ENCODE assay signal across 15 cellular contexts in genomic region chr22:46541536-46541935, GRCh38.
"Had no signal": no experiment of that assay in that cellular context is flagged by ENCODE, and none has a peak within 500 bp of the region (broad histone marks: within the 10 kb centered on the region; RNA-seq: fewer than 3 reads in every experiment).

No MANE protein-coding gene starts in this region.

- H3K4me1 ChIP-seq: parathyroid adenoma had no signal

- H3K9ac ChIP-seq: parathyroid adenoma had no signal

- H3K36me3 ChIP-seq: gastroesophageal sphincter, heart right ventricle, neutrophil, sigmoid colon, stomach, upper lobe of right lung had no signal

- H3K4me3 Mint-ChIP-seq: activated CD4-positive, alpha-beta T cell treated with anti-CD3 and anti-CD28 coated beads, Interleukin-2, amount 10 ng/mL, durations not matched to agents 24 days and 14 days; activated CD8-positive, alpha-beta T cell treated with anti-CD3 and anti-CD28 coated beads for 36 hours; activated naive CD8-positive, alpha-beta T cell treated with anti-CD3 and anti-CD28 coated beads for 36 hours; activated T-helper 17 cell treated with anti-CD3 and anti-CD28 coated beads, Interleukin-2, amount 50 U/mL, for 72 hours; immature natural killer cell; mesothelial cell of epicardium; natural killer cell treated with Interleukin-12 subunit alpha and Interleukin-12 subunit beta and Interleukin-15 and Interleukin-18, amount 100 ng/mL, for 72 hours; stimulated activated effector memory CD8-positive, alpha-beta T cell treated with anti-CD3 and anti-CD28 coated beads, Interleukin-12 subunit alpha, Interleukin-12 subunit beta, amount 100 ng/mL, for 72 hours had no signal

- H3K4me1 Mint-ChIP-seq: activated T-helper 17 cell treated with anti-CD3 and anti-CD28 coated beads, Interleukin-2, amount 50 U/mL, for 72 hours had no signal

- H3K9me3 ChIP-seq: gastroesophageal sphincter, heart right ventricle, neutrophil, sigmoid colon, stomach, upper lobe of right lung had no signal

- H3K9me3 Mint-ChIP-seq: activated CD4-positive, alpha-beta T cell treated with anti-CD3 and anti-CD28 coated beads, Interleukin-2, amount 10 ng/mL, durations not matched to agents 24 days and 14 days; activated CD8-positive, alpha-beta T cell treated with anti-CD3 and anti-CD28 coated beads for 36 hours; activated naive CD8-positive, alpha-beta T cell treated with anti-CD3 and anti-CD28 coated beads for 36 hours; activated T-helper 17 cell treated with anti-CD3 and anti-CD28 coated beads, Interleukin-2, amount 50 U/mL, for 72 hours; immature natural killer cell; mesothelial cell of epicardium; natural killer cell treated with Interleukin-12 subunit alpha and Interleukin-12 subunit beta and Interleukin-15 and Interleukin-18, amount 100 ng/mL, for 72 hours; stimulated activated effector memory CD8-positive, alpha-beta T cell treated with anti-CD3 and anti-CD28 coated beads, Interleukin-12 subunit alpha, Interleukin-12 subunit beta, amount 100 ng/mL, for 72 hours had no signal

- H3K27ac ChIP-seq: gastroesophageal sphincter, neutrophil, parathyroid adenoma, sigmoid colon, upper lobe of right lung had no signal

- H3K36me3 Mint-ChIP-seq: activated naive CD8-positive, alpha-beta T cell treated with anti-CD3 and anti-CD28 coated beads for 36 hours; immature natural killer cell; mesothelial cell of epicardium; natural killer cell treated with Interleukin-12 subunit alpha and Interleukin-12 subunit beta and Interleukin-15 and Interleukin-18, amount 100 ng/mL, for 72 hours; stimulated activated effector memory CD8-positive, alpha-beta T cell treated with anti-CD3 and anti-CD28 coated beads, Interleukin-12 subunit alpha, Interleukin-12 subunit beta, amount 100 ng/mL, for 72 hours had no signal

- H3K4me3 ChIP-seq: gastroesophageal sphincter, heart right ventricle, sigmoid colon, stomach, upper lobe of right lung had no signal

- H3K27ac Mint-ChIP-seq: activated CD4-positive, alpha-beta T cell treated with anti-CD3 and anti-CD28 coated beads, Interleukin-2, amount 10 ng/mL, durations not matched to agents 24 days and 14 days; activated CD8-positive, alpha-beta T cell treated with anti-CD3 and anti-CD28 coated beads for 36 hours; activated naive CD8-positive, alpha-beta T cell treated with anti-CD3 and anti-CD28 coated beads for 36 hours; activated T-helper 17 cell treated with anti-CD3 and anti-CD28 coated beads, Interleukin-2, amount 50 U/mL, for 72 hours; immature natural killer cell; mesothelial cell of epicardium; natural killer cell treated with Interleukin-12 subunit alpha and Interleukin-12 subunit beta and Interleukin-15 and Interleukin-18, amount 100 ng/mL, for 72 hours; stimulated activated effector memory CD8-positive, alpha-beta T cell treated with anti-CD3 and anti-CD28 coated beads, Interleukin-12 subunit alpha, Interleukin-12 subunit beta, amount 100 ng/mL, for 72 hours had no signal
